ENCODE assay signal across 13 cellular contexts in genomic region chr1:110188116-110188618, GRCh38. TPM values are rescaled to one million over a fixed set of nuclear protein-coding genes. Genes with fewer than 3 reads are reported as not detected.
DNase-seq lines count a peak whose midpoint lies in the region; ATAC-seq and TF ChIP-seq lines count a peak whose summit lies in the region.
"Had no signal": no experiment of that assay in that cellular context is flagged by ENCODE, and none has a peak within 500 bp of the region (broad histone marks: within the 10 kb centered on the region; RNA-seq: fewer than 3 reads in every experiment).

No MANE protein-coding gene starts in this region.

- TF ChIP-seq CTCF in AG09309 (IDR thresholded peaks at IDR 0.05; ENCODE audit: control insufficient read depth, insufficient read depth, low read depth, low read length, missing control alignments): no peak
- TF ChIP-seq CTCF in IMR-90 (conservative IDR thresholded peaks at IDR 0.05; ENCODE audit: low read depth, low read length): no peak
- TF ChIP-seq CTCF in mesothelial cell of epicardium (IDR thresholded peaks at IDR 0.05; ENCODE audit: unreplicated experiment): no peak

- POLR2A ChIA-PET in IMR-90 (lab: Charles Lee; ENCODE audit: unreplicated experiment): no interaction called here

- H3K4me1 ChIP-seq in IMR-90 (ENCODE audit: control insufficient read depth, insufficient read depth, low read length): peaks cover 3% of the 10 kb centered on the region; the same call in 1 of the 2 replicates

- H3K4me3 ChIP-seq in AG09309 (ENCODE audit: control insufficient read depth, low read depth, low read length): no peak overlapping the region
- H3K4me3 ChIP-seq in IMR-90 (ENCODE audit: insufficient read depth, low read depth, low read length): no peak overlapping the region
- H3K4me3 ChIP-seq: body of pancreas had no signal

- in situ Hi-C loops in IMR-90 (cut with MboI; ENCODE audit: low sequenced_read_pairs): no loop called here

- no peak overlapping the region for H4K5ac ChIP-seq in IMR-90 (ENCODE audit: low read depth, low read length)

- no peak overlapping the region for H3K4me3 Mint-ChIP-seq in mesothelial cell of epicardium
- H3K4me3 Mint-ChIP-seq: T-helper 2 cell treated with Interferon-gamma antibody and Interleukin-4, amounts not matched to agents 5 μg/mL and 100 μg/mL, for 36 hours had no signal

- H2BK120ac ChIP-seq in IMR-90 (ENCODE audit: low read depth, low read length): no peak overlapping the region

- no peaks in the 10 kb centered on the region for H3K36me3 ChIP-seq in IMR-90 (ENCODE audit: control insufficient read depth, insufficient read depth, low read length)

- H3K4ac ChIP-seq in IMR-90 (ENCODE audit: low read depth, low read length): no peak overlapping the region

- H2AK9ac ChIP-seq in IMR-90 (replicated peaks; ENCODE audit: low read depth, low read length, poor library complexity): no peak overlapping the region

- no peak overlapping the region for H4K91ac ChIP-seq in IMR-90 (ENCODE audit: insufficient read depth, low read depth, low read length)

- H3K14ac ChIP-seq in IMR-90 (replicated peaks; ENCODE audit: low read depth, low read length): no peak overlapping the region

- WGBS in IMR-90 (ENCODE audit: extremely low coverage in 2 of 2, insufficient read length in 1 of 2), 2 experiments: 43% methylated on average over 1 of the region's 5 CpGs; no CpG with 5 or more reads in 1 of the 2 experiments

- no peak overlapping the region for H2AK5ac ChIP-seq in IMR-90 (ENCODE audit: low read depth, low read length)

- DNase-seq in AG09309 (ENCODE audit: low read depth) (peak; percentile 59), IMR-90 (peak; percentile 66), cerebellum (ENCODE audit: low spot score) (peak; percentile 63), mesothelial cell of epicardium (ENCODE audit: low spot score in 2 of 2, unreplicated experiment in 2 of 2) (no peak), KG1 (lab: John Stamatoyannopoulos, UW) (no peak), MV-4-11 (lab: John Stamatoyannopoulos, UW) (no peak)
- DNase-seq: NCI-H82; stimulated activated naive CD8-positive, alpha-beta T cell treated with anti-CD3 and anti-CD28 coated beads, Interleukin-15, Interleukin-2, amounts not matched to agents 100 U/mL and 50 U/mL, for 24 hours had no signal

- no peak overlapping the region for H2BK5ac ChIP-seq in IMR-90 (ENCODE audit: low read depth, low read length, poor library complexity, severe bottlenecking)

- H3K9ac ChIP-seq in IMR-90 (ENCODE audit: low read depth, low read length): no peak overlapping the region

- no peak overlapping the region for H3K23ac ChIP-seq in IMR-90 (ENCODE audit: low read depth, low read length)

- H3K9me1 ChIP-seq in IMR-90 (ENCODE audit: insufficient read depth, low read length): no peaks in the 10 kb centered on the region; the same call in 1 of the 2 replicates

- no peak overlapping the region for H3K27ac ChIP-seq in IMR-90 (ENCODE audit: insufficient read depth, low read length)
- H3K27ac ChIP-seq: body of pancreas, C4-2B had no signal

- H3K9me3 Mint-ChIP-seq in mesothelial cell of epicardium: no peaks in the 10 kb centered on the region
- H3K9me3 Mint-ChIP-seq: T-helper 2 cell treated with Interferon-gamma antibody and Interleukin-4, amounts not matched to agents 5 μg/mL and 100 μg/mL, for 36 hours had no signal

- no peak overlapping the region for H3K56ac ChIP-seq in IMR-90 (ENCODE audit: extremely low read depth, insufficient read depth, low read length)

- no peak for TF ChIP-seq RAD21 in IMR-90 (IDR thresholded peaks at IDR 0.05; ENCODE audit: low read length)

- H3K4me1 Mint-ChIP-seq in mesothelial cell of epicardium: peaks cover 47% of the 10 kb centered on the region

- no peak overlapping the region for H4K8ac ChIP-seq in IMR-90 (ENCODE audit: low read depth in 2 of 2, low read length in 2 of 2)

- H3K27me3 Mint-ChIP-seq in mesothelial cell of epicardium (ENCODE audit: low read depth): peaks cover 2% of the 10 kb centered on the region

- no peaks in the 10 kb centered on the region for H3K9me3 ChIP-seq in IMR-90 (ENCODE audit: control insufficient read depth, insufficient read depth, low read length)
- H3K9me3 ChIP-seq: body of pancreas had no signal

- H3K18ac ChIP-seq in IMR-90 (ENCODE audit: low read depth, low read length): no peak overlapping the region

- CTCF ChIA-PET in IMR-90 (lab: Yijun Ruan, JAX): no interaction called here

- H3K4me2 ChIP-seq in IMR-90 (ENCODE audit: low read depth, low read length): no peak overlapping the region

- H3K36me3 Mint-ChIP-seq in mesothelial cell of epicardium: no peaks in the 10 kb centered on the region

- peaks cover 33% of the 10 kb centered on the region for H3K27me3 ChIP-seq in IMR-90 (ENCODE audit: control insufficient read depth, insufficient read depth, low read length)
- H3K27me3 ChIP-seq: body of pancreas had no signal

- no peaks in the 10 kb centered on the region for H3K79me1 ChIP-seq in IMR-90 (ENCODE audit: low read depth in 1 of 2, low read length in 2 of 2)

- no TSS peak for BruUV-seq in IMR-90 (replicated peaks; lab: Mats Ljungman, UMichigan)

- intact Hi-C loops in IMR-90 (cut with micrococcal nuclease): no loop called here

- H2AFZ ChIP-seq in IMR-90 (replicated peaks; ENCODE audit: low read length, poor library complexity): no peak overlapping the region

- no peak overlapping the region for H2BK20ac ChIP-seq in IMR-90 (ENCODE audit: low read depth, low read length)

- H4K20me1 ChIP-seq in IMR-90 (ENCODE audit: insufficient read depth, low read length): no peaks in the 10 kb centered on the region

- dilution Hi-C loops in IMR-90 (cut with HindIII; ENCODE audit: low sequenced_read_pairs, unreplicated experiment): no loop called here

- H3K27ac Mint-ChIP-seq in mesothelial cell of epicardium: peak overlapping the region; percentile 89
- H3K27ac Mint-ChIP-seq: T-helper 2 cell treated with Interferon-gamma antibody and Interleukin-4, amounts not matched to agents 5 μg/mL and 100 μg/mL, for 36 hours had no signal

- no peak overlapping the region for H2BK15ac ChIP-seq in IMR-90 (ENCODE audit: low read depth, low read length)

- TF ChIP-seq POLR2A in IMR-90 (IDR thresholded peaks at IDR 0.05; ENCODE audit: low read depth, low read length): no peak

- ATAC-seq in IMR-90 (ENCODE audit: low read depth): peak; percentile 51
- ATAC-seq in GM18502 (IDR thresholded peaks at IDR 0.05; ENCODE audit: poor library complexity, unreplicated experiment): no peak
- ATAC-seq in HG02759 (IDR thresholded peaks at IDR 0.05; ENCODE audit: unreplicated experiment): no peak
- ATAC-seq: stimulated activated naive CD8-positive, alpha-beta T cell treated with anti-CD3 and anti-CD28 coated beads, Interleukin-15, Interleukin-2, amounts not matched to agents 100 U/mL and 50 U/mL, for 24 hours had no signal

TF ChIP-seq in IMR-90, 13 proteins besides CTCF, POLR2A, EP300 and RAD21:
- TF ChIP-seq USF2 (IDR thresholded peaks at IDR 0.05; ENCODE audit: low read depth, low read length) (no peak), CHD1 (IDR thresholded peaks at IDR 0.05; ENCODE audit: low read depth, low read length) (no peak), MXI1 (IDR thresholded peaks at IDR 0.05; ENCODE audit: borderline replicate concordance, low read depth, low read length) (no peak), NFE2L2 (IDR thresholded peaks at IDR 0.05; ENCODE audit: low read depth, low read length) (no peak), MAZ (IDR thresholded peaks at IDR 0.05; ENCODE audit: borderline replicate concordance, low read depth, low read length) (no peak)
TF ChIP-seq in IMR-90: peak in this region for 0.

RNA-seq across cellular contexts. Expression of gene KCNC4, which starts 21.9 kb away (rescaled TPM):
- total RNA-seq in IMR-90 (2012; rRNA removed) (0.18 and 0.28 TPM in 2 replicates), cerebellum (7.1 TPM), mesothelial cell of epicardium (4.5 to 5.4 TPM (median 5.1 TPM) in 3 replicates)
- polyA plus RNA-seq in IMR-90 (2012; rRNA removed): 1.9 and 2.3 TPM in 2 replicates
- 1.3 and 2.1 TPM in 2 replicates for polyA plus RNA-seq in IMR-90 (2012; cell fraction: cytosol; rRNA removed)
- 2.6 and 5.8 TPM in 2 replicates for polyA plus RNA-seq in IMR-90 (2012; cell fraction: nucleus; rRNA removed; ENCODE audit: low replicate concordance)

RNA-seq across cellular contexts. Expression of gene SLC6A17, which starts 37.9 kb away (rescaled TPM):
- total RNA-seq in IMR-90 (2012; rRNA removed): 0.54 and 0.83 TPM in 2 replicates
- polyA plus RNA-seq in IMR-90 (2012; rRNA removed): 0.82 and 1.8 TPM in 2 replicates
- 0.38 and 0.54 TPM in 2 replicates for polyA plus RNA-seq in IMR-90 (2012; cell fraction: cytosol; rRNA removed)
- 0.87 and 2.2 TPM in 2 replicates for polyA plus RNA-seq in IMR-90 (2012; cell fraction: nucleus; rRNA removed; ENCODE audit: low replicate concordance)
- total RNA-seq in cerebellum: 11.5 TPM
- 1.4 to 1.6 TPM (median 1.6 TPM) in 3 replicates for total RNA-seq in mesothelial cell of epicardium

Comparison
In these comparisons a context has a peak if more than half of its experiments do, and no peak if none do; other contexts are left out.
1. DNase-seq: peak in AG09309 (single experiment), IMR-90 (single experiment) and cerebellum (single experiment); none in mesothelial cell of epicardium (0 of 2), KG1 (single experiment) and MV-4-11 (single experiment).